ENCODE assay signal across 32 cellular contexts in genomic region chr9:12232836-12233235, GRCh38.
"Had no signal": no experiment of that assay in that cellular context is flagged by ENCODE, and none has a peak within 500 bp of the region (broad histone marks: within the 10 kb centered on the region; RNA-seq: fewer than 3 reads in every experiment).

No MANE protein-coding gene starts in this region.

- H3K27ac ChIP-seq: adrenal gland, ascending aorta, body of pancreas, brain microvascular endothelial cell, breast epithelium, cardiac muscle cell had no signal

- H3K9me3 ChIP-seq: adrenal gland, ascending aorta had no signal

- H3K4me1 ChIP-seq: adrenal gland, ascending aorta, body of pancreas, breast epithelium had no signal

- H3K4me3 ChIP-seq: adrenal gland, ascending aorta, body of pancreas, breast epithelium, cardiac muscle cell had no signal

- DNase-seq: activated effector memory CD4-positive, alpha-beta T cell treated with anti-CD3 and anti-CD28 coated beads, Interleukin-2, amount 50 U/mL, for 16 hours; activated effector memory CD4-positive, alpha-beta T cell treated with Interleukin-2 at 50 U/mL for 16 hours; activated gamma-delta T cell; activated gamma-delta T cell treated with Interleukin-2 at 50 U/mL for 16 hours; activated naive CD4-positive, alpha-beta T cell; activated naive CD4-positive, alpha-beta T cell treated with anti-CD3 and anti-CD28 coated beads for 36 hours; activated naive CD4-positive, alpha-beta T cell treated with anti-CD3 and anti-CD28 coated beads, Interleukin-2, amount 10 ng/mL, durations not matched to agents 7 days and 5 days; activated naive CD4-positive, alpha-beta T cell treated with anti-CD3 and anti-CD28 coated beads, Interleukin-2, amount 50 U/mL, for 16 hours; activated naive CD4-positive, alpha-beta T cell treated with Interleukin-2 at 50 U/mL for 16 hours; activated naive CD8-positive, alpha-beta T cell treated with anti-CD3 and anti-CD28 coated beads for 36 hours; activated naive CD8-positive, alpha-beta T cell treated with anti-CD3 and anti-CD28 coated beads, Interleukin-2, amount 10 ng/mL, durations not matched to agents 7 days and 5 days; activated naive CD8-positive, alpha-beta T cell treated with anti-CD3 and anti-CD28 coated beads, Interleukin-2, amount 50 U/mL, for 24 hours; activated T-cell treated with anti-CD3 and anti-CD28 coated beads for 4 hours; activated T-cell treated with anti-CD3 and anti-CD28 coated beads, Interleukin-2, amount 50 U/mL, for 1 hour; activated T-cell treated with anti-CD3 and anti-CD28 coated beads, Interleukin-2, amount 50 U/mL, for 24 hours; activated T-cell treated with anti-CD3 and anti-CD28 coated beads, Interleukin-2, amount 50 U/mL, for 4 hours; activated T-cell treated with anti-CD3 and anti-CD28 coated beads, Interleukin-2, amount 50 U/mL, for 48 hours; activated T-cell treated with anti-CD3 and anti-CD28 coated beads, Interleukin-2, amount 50 U/mL, for 72 hours; adrenal gland; amniotic stem cell; amygdala; anterior cingulate cortex; aorta; body of pancreas; brain microvascular endothelial cell; central memory CD4-positive, alpha-beta T cell; cerebellar nuclear complex had no signal

- FAIRE-seq: astrocyte, bronchial epithelial cell had no signal

- H3K27me3 ChIP-seq: adrenal gland, ascending aorta, body of pancreas, brain microvascular endothelial cell, breast epithelium, cardiac muscle cell had no signal

- H3K36me3 ChIP-seq: adrenal gland, ascending aorta, brain microvascular endothelial cell, breast epithelium, cardiac muscle cell had no signal
